25 cellular contexts compared by ENCODE assay signal in the genomic region with DNA sequence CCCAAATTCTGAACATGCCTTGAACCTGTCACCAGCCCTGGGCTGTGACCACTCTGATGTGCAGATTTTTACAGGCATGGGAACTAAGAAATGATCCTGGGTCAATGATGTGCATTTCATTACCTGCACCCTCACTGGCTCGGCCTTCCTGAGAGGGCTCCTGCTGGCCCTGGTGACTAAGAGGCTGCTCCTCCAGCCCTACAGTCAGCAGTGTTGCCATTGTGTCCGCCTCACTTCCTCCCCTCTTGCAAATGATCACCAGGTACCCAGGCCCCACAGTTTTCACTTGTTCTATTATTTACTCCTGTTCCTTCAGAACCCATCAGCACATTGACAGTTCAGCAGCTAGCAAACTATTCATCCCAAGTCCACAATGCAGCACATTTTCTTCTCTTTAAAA. TPM values are rescaled to one million over a fixed set of nuclear protein-coding genes. Genes with fewer than 3 reads are reported as not detected.
DNase-seq lines count a peak whose midpoint lies in the region; ATAC-seq, FAIRE-seq and TF ChIP-seq lines count a peak whose summit lies in the region.
"Had no signal": no experiment of that assay in that cellular context is flagged by ENCODE, and none has a peak within 500 bp of the region (broad histone marks: within the 10 kb centered on the region; RNA-seq: fewer than 3 reads in every experiment).

No MANE protein-coding gene starts in this region.

- H3K4me1 Mint-ChIP-seq in neural crest cell (peaks cover 61% of the 10 kb centered on the region), neural progenitor cell (peaks cover 20% of the 10 kb centered on the region)
- H3K4me1 Mint-ChIP-seq: CD4-positive, alpha-beta memory T cell had no signal

- H3K9me1 ChIP-seq in endothelial cell of umbilical vein (replicated peaks; ENCODE audit: control insufficient read depth, extremely low read depth, insufficient read depth, low read length): no peaks in the 10 kb centered on the region

- 97% methylated on average over 2 of the region's 2 CpGs for WGBS in heart right ventricle, 2 donors

- no peak overlapping the region for H3K4me3 Mint-ChIP-seq in neural crest cell
- H3K4me3 Mint-ChIP-seq in neural progenitor cell: no peak overlapping the region
- H3K4me3 Mint-ChIP-seq: CD4-positive, alpha-beta memory T cell had no signal

- H3K4me2 ChIP-seq in endothelial cell of umbilical vein (ENCODE audit: insufficient read depth, low read length) (no peak overlapping the region), neural progenitor cell (no peak overlapping the region)
- H3K4me2 ChIP-seq: BLaER1, SK-N-SH had no signal

- H3K79me2 ChIP-seq in endothelial cell of umbilical vein (ENCODE audit: control insufficient read depth, insufficient read depth, low read length) (peaks cover 91% of the 10 kb centered on the region), neural progenitor cell (ENCODE audit: low read depth) (no peaks in the 10 kb centered on the region)

- no TSS peak for BruUV-seq in endothelial cell of umbilical vein (replicated peaks; lab: Mats Ljungman, UMichigan)

- H3K36me3 Mint-ChIP-seq in neural crest cell (ENCODE audit: low read depth): peaks cover 10% of the 10 kb centered on the region
- H3K36me3 Mint-ChIP-seq in neural progenitor cell: no peaks in the 10 kb centered on the region
- H3K36me3 Mint-ChIP-seq: CD4-positive, alpha-beta memory T cell had no signal

- no peaks in the 10 kb centered on the region for H3K27me3 ChIP-seq in left ventricle myocardium inferior (ENCODE audit: low read depth)
- no peaks in the 10 kb centered on the region for H3K27me3 ChIP-seq in heart right ventricle
- H3K27me3 ChIP-seq in endothelial cell of umbilical vein (ENCODE audit: control insufficient read depth in 2 of 2, insufficient read depth in 2 of 2, low read length in 2 of 2): no peaks in the 10 kb centered on the region
- H3K27me3 ChIP-seq in neural progenitor cell: no peaks in the 10 kb centered on the region
- H3K27me3 ChIP-seq: BLaER1 had no signal

- H3K27me3 Mint-ChIP-seq in neural crest cell (ENCODE audit: low read depth) (no peaks in the 10 kb centered on the region), neural progenitor cell (ENCODE audit: insufficient read depth, low read depth) (no peaks in the 10 kb centered on the region)

- TF ChIP-seq CTCF in left ventricle myocardium inferior (IDR thresholded peaks at IDR 0.05; ENCODE audit: borderline replicate concordance) (no peak), heart right ventricle (IDR thresholded peaks at IDR 0.05) (no peak), endothelial cell of umbilical vein (IDR thresholded peaks at IDR 0.05; ENCODE audit: extremely low read depth in 1 of 2, insufficient read depth in 1 of 2, low read depth in 1 of 2, low read length in 2 of 2) (no peak), neural crest cell (conservative IDR thresholded peaks at IDR 0.05) (no peak), neural progenitor cell (IDR thresholded peaks at IDR 0.05) (no peak)

- H3K9me3 ChIP-seq in left ventricle myocardium inferior (replicated peaks) (no peaks in the 10 kb centered on the region), heart right ventricle (no peaks in the 10 kb centered on the region), endothelial cell of umbilical vein (replicated peaks; ENCODE audit: control insufficient read depth, insufficient read depth, low read length) (no peaks in the 10 kb centered on the region), neural progenitor cell (ENCODE audit: low read depth) (no peaks in the 10 kb centered on the region)
- H3K9me3 ChIP-seq: BLaER1, Caco-2, SK-N-SH had no signal

- CTCF ChIA-PET in endothelial cell of umbilical vein (lab: Charles Lee): no interaction called here

- intact Hi-C loops in left ventricle myocardium inferior (cut with micrococcal nuclease): no loop called here
- intact Hi-C loops in heart right ventricle (cut with DNase I): no loop called here
- intact Hi-C loops in endothelial cell of umbilical vein (cut with micrococcal nuclease): no loop called here

- TF ChIP-seq POLR2A in endothelial cell of umbilical vein (IDR thresholded peaks at IDR 0.05; ENCODE audit: low read depth, low read length): no peak

- POLR2A ChIA-PET in endothelial cell of umbilical vein (lab: Charles Lee): no interaction called here

- no peak overlapping the region for H3K4me3 ChIP-seq in left ventricle myocardium inferior
- no peak overlapping the region for H3K4me3 ChIP-seq in heart right ventricle
- no peak overlapping the region for H3K4me3 ChIP-seq in endothelial cell of umbilical vein (replicated peaks in 1 of 3; ENCODE audit: insufficient read depth in 1 of 3, low read depth in 1 of 3, low read length in 3 of 3)
- H3K4me3 ChIP-seq in neural progenitor cell: no peak overlapping the region
- H3K4me3 ChIP-seq: BLaER1 had no signal

- no peaks in the 10 kb centered on the region for H4K20me1 ChIP-seq in endothelial cell of umbilical vein (replicated peaks; ENCODE audit: control insufficient read depth, extremely low read depth, insufficient read depth, low read length)
- H4K20me1 ChIP-seq in neural progenitor cell (ENCODE audit: low read depth): no peaks in the 10 kb centered on the region
- H4K20me1 ChIP-seq: BLaER1 had no signal

- ATAC-seq in heart right ventricle (no peak), GM21390 (IDR thresholded peaks at IDR 0.05; ENCODE audit: unreplicated experiment) (no peak)
- ATAC-seq: HepG2, Panc1 had no signal

- no peaks in the 10 kb centered on the region for H3F3A ChIP-seq in neural progenitor cell (ENCODE audit: low read depth)

- H3K36me3 ChIP-seq in left ventricle myocardium inferior: peaks cover 6% of the 10 kb centered on the region
- H3K36me3 ChIP-seq in heart right ventricle: no peaks in the 10 kb centered on the region
- no peaks in the 10 kb centered on the region for H3K36me3 ChIP-seq in endothelial cell of umbilical vein (ENCODE audit: control insufficient read depth in 2 of 2, extremely low read depth in 1 of 2, insufficient read depth in 2 of 2, low read length in 2 of 2)
- no peaks in the 10 kb centered on the region for H3K36me3 ChIP-seq in neural progenitor cell
- H3K36me3 ChIP-seq: BLaER1 had no signal

- DNase-seq in left ventricle myocardium inferior: no peak
- no peak for DNase-seq in heart right ventricle
- no peak for DNase-seq in endothelial cell of umbilical vein (ENCODE audit: low read depth, low spot score)
- DNase-seq in neural crest cell (ENCODE audit: low read depth, low spot score): no peak
- DNase-seq in GF-D8 (lab: John Stamatoyannopoulos, UW): no peak
- no peak for DNase-seq in NCI-H1048 (lab: John Stamatoyannopoulos, UW)
- no peak for DNase-seq in neural progenitor cell (ENCODE audit: low spot score)
- DNase-seq: ACHN; Caco-2; CD4-positive, alpha-beta memory T cell; GOT3; KBM-7; NCI-H1092 treated with DMSO at 0.1 percent for 48 hours; NCI-H146; NCI-H2029 treated with DMSO at 0.1 percent for 48 hours; NCI-H524 treated with DMSO at 0.1 percent for 48 hours; NCI-H82; SIG-M5; SK-N-SH had no signal

- H3K27ac ChIP-seq in left ventricle myocardium inferior (replicated peaks) (peak overlapping the region; percentile 88), heart right ventricle (peak overlapping the region in 1 of 10 donors; percentile 10), endothelial cell of umbilical vein (ENCODE audit: insufficient read depth, low read depth, low read length) (no peak overlapping the region), neural progenitor cell (no peak overlapping the region)
- H3K27ac ChIP-seq: 22Rv1, BLaER1 had no signal

- H3K9me3 Mint-ChIP-seq in neural crest cell (peaks cover 4% of the 10 kb centered on the region), neural progenitor cell (no peaks in the 10 kb centered on the region)

- dilution Hi-C loops in endothelial cell of umbilical vein (cut with MboI; ENCODE audit: extremely low pct_ligation_motif_present, low sequenced_read_pairs): no loop called here

- H3K27ac Mint-ChIP-seq in neural crest cell (ENCODE audit: unreplicated experiment) (peak overlapping the region; percentile 38), neural progenitor cell (no peak overlapping the region)
- H3K27ac Mint-ChIP-seq: CD4-positive, alpha-beta memory T cell had no signal

- H2AFZ ChIP-seq in endothelial cell of umbilical vein (ENCODE audit: low read depth, low read length): no peak overlapping the region
- H2AFZ ChIP-seq in neural progenitor cell (replicated peaks): no peak overlapping the region

- H3K9ac ChIP-seq in endothelial cell of umbilical vein (replicated peaks; ENCODE audit: extremely low read depth, insufficient read depth, low read length) (no peak overlapping the region), neural progenitor cell (no peak overlapping the region)
- H3K9ac ChIP-seq: BLaER1, SK-N-SH had no signal

- H3K4me1 ChIP-seq in left ventricle myocardium inferior (peaks cover 100% of the 10 kb centered on the region), heart right ventricle (peaks cover 18 to 96% (median 75%) of the 10 kb centered on the region in 9 donors), endothelial cell of umbilical vein (ENCODE audit: control insufficient read depth, extremely low read depth, insufficient read depth, low read length) (peaks cover 13% of the 10 kb centered on the region), neural progenitor cell (no peaks in the 10 kb centered on the region)
- H3K4me1 ChIP-seq: Caco-2 had no signal

- FAIRE-seq in endothelial cell of umbilical vein (lab: Jason Lieb, UNC): peak; percentile 55
- FAIRE-seq: GM12892, HepG2 had no signal

TF ChIP-seq in endothelial cell of umbilical vein, 7 proteins besides CTCF, POLR2A, EP300 and RAD21 (continues in another document):
- TF ChIP-seq POLR2AphosphoS5 (IDR thresholded peaks at IDR 0.05; ENCODE audit: insufficient read depth, low read depth, low read length): no peak
- TF ChIP-seq, protein P1, sequence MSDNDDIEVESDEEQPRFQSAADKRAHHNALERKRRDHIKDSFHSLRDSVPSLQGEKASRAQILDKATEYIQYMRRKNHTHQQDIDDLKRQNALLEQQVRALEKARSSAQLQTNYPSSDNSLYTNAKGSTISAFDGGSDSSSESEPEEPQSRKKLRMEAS (IDR thresholded peaks at IDR 0.05; ENCODE audit: insufficient read depth, insufficient read length): no peak
- no peak for TF ChIP-seq GATA2 (IDR thresholded peaks at IDR 0.05; ENCODE audit: insufficient read depth, insufficient read length, low read depth, low read length)

RNA-seq across cellular contexts. Expression of a gene that starts 29.4 kb away (rescaled TPM):
- total RNA-seq in left ventricle myocardium inferior: 29.9 TPM
- total RNA-seq in heart right ventricle: 10 to 100 TPM; 18.2 to 38.3 (median 28.5) TPM
- polyA plus RNA-seq in heart right ventricle: 10 to 100 TPM in 1 of 2 donors, 1 to 10 TPM in 1; 7.1 to 15.2 TPM
- 41.1 and 47.7 TPM in 2 replicates for total RNA-seq in endothelial cell of umbilical vein
- polyA plus RNA-seq in endothelial cell of umbilical vein: 8.0 and 11.0 TPM in 2 replicates
- polyA plus RNA-seq in endothelial cell of umbilical vein (2011; cell fraction: cytosol; rRNA removed): 13.2 and 15.3 TPM in 2 replicates
- polyA plus RNA-seq in endothelial cell of umbilical vein (2011; cell fraction: nucleus; rRNA removed): 59.5 and 61.4 TPM in 2 replicates
- polyA plus RNA-seq in endothelial cell of umbilical vein (2012): 22.6 and 22.8 TPM in 2 replicates
- 107 and 123 TPM in 2 replicates for polyA minus RNA-seq in endothelial cell of umbilical vein
- polyA minus RNA-seq in endothelial cell of umbilical vein (2011; cell fraction: cytosol; rRNA and poly(A)+ RNA removed): 2.3 TPM
- 324 and 411 TPM in 2 replicates for polyA minus RNA-seq in endothelial cell of umbilical vein (2011; cell fraction: nucleus; rRNA and poly(A)+ RNA removed)
- 23.6 and 24.2 TPM in 2 replicates for total RNA-seq in neural crest cell
- 2.0 and 3.1 TPM in 2 replicates for total RNA-seq in neural progenitor cell (ENCODE audit: low replicate concordance)
- polyA plus RNA-seq: CD4-positive, alpha-beta memory T cell had no signal
